8 cellular contexts compared by ENCODE assay signal in the genomic region with DNA sequence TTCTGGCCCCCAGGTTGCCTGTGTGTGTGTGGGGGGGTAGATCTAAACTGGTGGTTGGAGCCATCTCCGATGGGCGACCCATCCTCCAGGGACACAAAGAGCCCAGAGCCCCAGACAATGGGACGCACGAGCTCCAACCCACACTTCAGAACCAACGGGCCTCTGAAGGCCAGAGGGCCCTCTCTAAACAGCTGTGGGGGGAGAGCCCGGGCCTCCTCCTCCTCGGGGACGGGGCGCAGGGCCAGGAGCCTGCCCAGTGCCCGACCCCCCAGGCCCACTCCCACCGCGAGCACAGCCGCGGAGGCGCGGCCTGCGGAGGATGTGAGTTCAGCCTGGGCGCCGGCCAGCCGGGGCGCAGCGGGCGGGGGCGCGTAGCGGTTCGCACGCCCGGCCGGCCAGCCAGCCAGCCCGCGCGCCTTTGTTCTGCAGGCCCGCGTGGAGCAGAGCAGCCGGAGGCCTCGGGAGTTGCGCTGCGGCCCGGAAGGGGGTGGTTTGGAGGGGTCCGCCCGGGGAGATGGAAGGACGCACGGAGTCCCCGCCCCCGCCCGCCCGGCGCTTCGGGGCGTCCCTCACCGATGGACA.
DNase-seq lines count a peak whose midpoint lies in the region; ATAC-seq, FAIRE-seq and TF ChIP-seq lines count a peak whose summit lies in the region.

No MANE protein-coding gene starts in this region.

- peaks cover 30% of the 10 kb centered on the region for H3K36me3 ChIP-seq in neuron (ENCODE audit: insufficient read depth, low read length)

- H3K27me3 ChIP-seq in neuron (ENCODE audit: insufficient read depth, low read length), result no peaks in the 10 kb centered on the region

- no peak for TF ChIP-seq POLR2A in H54 (IDR thresholded peaks at IDR 0.05; ENCODE audit: low read depth, low read length)

- peaks cover 9% of the 10 kb centered on the region for H3K4me1 ChIP-seq in neuron (ENCODE audit: insufficient read depth, low read length)

- ATAC-seq in GM19035 (IDR thresholded peaks at IDR 0.05; ENCODE audit: unreplicated experiment), result peak; percentile 3
- no peak for ATAC-seq in GM21717 (IDR thresholded peaks at IDR 0.05; ENCODE audit: unreplicated experiment)
- no peak for ATAC-seq in HG02870 (IDR thresholded peaks at IDR 0.05; ENCODE audit: unreplicated experiment)

- DNase-seq in OCI-M1 (lab: John Stamatoyannopoulos, UW) (peak; percentile 53), epidermal melanocyte (ENCODE audit: insufficient read length, low spot score) (peak; percentile 24), OCI-M2 (lab: John Stamatoyannopoulos, UW; ENCODE audit: unreplicated experiment) (no peak), H54 (ENCODE audit: insufficient read length, low spot score) (no peak)

- FAIRE-seq in H54 (lab: Jason Lieb, UNC), result no peak

- H3K4me3 ChIP-seq in neuron (ENCODE audit: low read length), result peak overlapping the region; percentile 100

- no peaks in the 10 kb centered on the region for H3K9me3 ChIP-seq in neuron (ENCODE audit: low read length)

- H2AFZ ChIP-seq in neuron (ENCODE audit: low read depth, low read length), result no peak overlapping the region

Comparison
In these comparisons a context has a peak if more than half of its experiments do, and no peak if none do; other contexts are left out.
1. DNase-seq: peak in OCI-M1 (single experiment) and epidermal melanocyte (single experiment); none in OCI-M2 (single experiment) and H54 (single experiment).